24 cellular contexts compared by ENCODE assay signal in genomic region chr15:85947936-85948335, GRCh38.
"Had no signal": no experiment of that assay in that cellular context is flagged by ENCODE, and none has a peak within 500 bp of the region (broad histone marks: within the 10 kb centered on the region; RNA-seq: fewer than 3 reads in every experiment).

No MANE protein-coding gene starts in this region.

- H3K4me3 ChIP-seq: esophagus muscularis mucosa, gastroesophageal sphincter, heart left ventricle, hepatocyte, lung, ovary, psoas muscle, sigmoid colon, stomach, thyroid gland had no signal

- H3K27ac ChIP-seq: esophagus muscularis mucosa, foreskin keratinocyte, gastroesophageal sphincter, heart left ventricle, hepatocyte, ovary, psoas muscle, sigmoid colon, stomach, thyroid gland had no signal

- H3K4me1 ChIP-seq: esophagus muscularis mucosa, foreskin keratinocyte, gastroesophageal sphincter, sigmoid colon, stomach, thyroid gland had no signal

- DNase-seq: dermis blood vessel endothelial cell; effector memory CD4-positive, alpha-beta T cell; foreskin keratinocyte; heart left ventricle; kidney; natural killer cell; occipital lobe; ovary; posterior cingulate gyrus; psoas muscle; right cardiac atrium; sigmoid colon; stimulated activated CD4-positive, alpha-beta T cell treated with anti-CD3 and anti-CD28 coated beads, Interleukin-2, amount 100 ng/mL, for 24 hours; stimulated activated CD4-positive, alpha-beta T cell treated with anti-CD3 and anti-CD28 coated beads, Interleukin-4, amount 100 ng/mL, for 24 hours; stimulated activated naive CD4-positive, alpha-beta T cell treated with Interleukin-2 at 50 U/mL for 16 hours; stomach; thyroid gland; trophoblast cell had no signal

- ATAC-seq: foreskin keratinocyte; gastroesophageal sphincter; heart left ventricle; left lobe of liver; natural killer cell; psoas muscle; right cardiac atrium; stimulated activated effector memory CD8-positive, alpha-beta T cell treated with anti-CD3 and anti-CD28 coated beads, Interleukin-12 subunit alpha, Interleukin-12 subunit beta, amount 100 ng/mL, for 72 hours had no signal

- H3K9me3 ChIP-seq: esophagus muscularis mucosa, gastroesophageal sphincter, heart left ventricle, ovary, psoas muscle, sigmoid colon, stomach, thyroid gland had no signal

- H3K27me3 ChIP-seq: foreskin keratinocyte, hepatocyte, ovary, sigmoid colon, stomach, thyroid gland had no signal

- H3K36me3 ChIP-seq: esophagus muscularis mucosa, gastroesophageal sphincter, heart left ventricle, ovary, sigmoid colon, stomach, thyroid gland had no signal

- H3K4me2 ChIP-seq: hepatocyte had no signal
